8 cellular contexts compared by ENCODE assay signal in the genomic region with DNA sequence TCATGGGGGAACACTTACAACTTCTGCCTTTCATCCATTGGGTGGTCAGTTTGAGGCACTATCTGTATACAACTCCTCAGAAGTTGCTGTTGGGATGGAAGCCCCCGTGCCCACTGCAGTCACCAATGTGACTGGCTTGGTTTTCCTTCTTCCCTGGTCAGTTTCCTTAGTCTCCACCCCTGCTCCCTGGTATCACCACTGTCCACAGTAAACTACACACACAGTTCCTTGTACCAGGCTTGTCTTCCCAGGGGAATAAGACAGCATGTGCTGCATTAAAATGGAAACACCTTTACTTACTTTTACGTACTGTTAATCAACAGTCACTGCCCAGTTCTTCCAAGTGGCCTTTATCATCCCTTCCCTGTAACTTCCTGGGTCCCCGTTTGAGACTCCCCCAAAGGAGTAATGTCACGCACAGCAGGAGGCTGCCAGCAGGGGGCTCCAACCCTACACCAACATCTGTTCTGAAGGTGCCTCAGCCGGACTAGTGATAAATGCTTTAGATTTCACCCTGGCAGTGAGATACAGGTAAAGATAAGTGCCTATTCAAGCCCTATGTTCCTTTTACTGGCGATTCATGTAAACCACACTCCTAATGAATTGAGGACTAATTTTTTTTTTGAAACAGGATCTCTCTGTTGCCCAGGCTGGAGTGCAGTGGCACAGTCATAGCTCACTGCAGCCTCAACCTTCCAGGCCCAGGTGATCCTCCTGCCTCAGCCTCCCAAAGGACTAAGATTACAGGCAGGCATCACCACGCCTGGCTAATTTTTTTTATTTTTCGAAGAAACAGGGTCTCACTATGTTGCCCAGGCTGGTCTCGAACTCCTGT. TPM values are rescaled to one million over a fixed set of nuclear protein-coding genes. Genes with fewer than 3 reads are reported as not detected.
DNase-seq lines count a peak whose midpoint lies in the region; ATAC-seq and TF ChIP-seq lines count a peak whose summit lies in the region.

No MANE protein-coding gene starts in this region.

- no peak for DNase-seq in BJ (ENCODE audit: low read depth)
- DNase-seq in NT2/D1 (ENCODE audit: low read depth, low spot score): peak; percentile 1
- peak; percentile 85 for DNase-seq in activated CD8-positive, alpha-beta memory T cell treated with anti-CD3 and anti-CD28 coated beads, Interleukin-2, amount 50 U/mL, for 48 hours
- DNase-seq in natural killer cell treated with Interleukin-12 subunit alpha and Interleukin-12 subunit beta and Interleukin-15 and Interleukin-18, amount 100 ng/mL, for 72 hours (ENCODE audit: low spot score): peak; percentile 89
- DNase-seq in stimulated activated naive CD8-positive, alpha-beta T cell treated with anti-CD3 and anti-CD28 coated beads, Interleukin-15, Interleukin-2, amounts not matched to agents 100 U/mL and 50 U/mL, for 24 hours: peak; percentile 83

- CTCF ChIA-PET in BJ (lab: Yijun Ruan, JAX): interaction anchor here (0.8 to 1.6 kb wide), 5 partner anchors 9 to 75 kb away, joined by 3 to 7 read pairs (median 4); no protein-coding TSS in a partner anchor

- H3K4me3 ChIP-seq in BJ (ENCODE audit: low read depth, low read length): no peak overlapping the region
- H3K4me3 ChIP-seq in NT2/D1 (ENCODE audit: insufficient read length, low read depth): no peak overlapping the region

- no peaks in the 10 kb centered on the region for H3K36me3 Mint-ChIP-seq in natural killer cell treated with Interleukin-12 subunit alpha and Interleukin-12 subunit beta and Interleukin-15 and Interleukin-18, amount 100 ng/mL, for 72 hours

- peak; percentile 91 for TF ChIP-seq CTCF in BJ (IDR thresholded peaks at IDR 0.05; ENCODE audit: insufficient read depth, low read depth, low read length)

- peaks cover 6 to 10% of the 10 kb centered on the region in 2 donors for H3K4me1 Mint-ChIP-seq in natural killer cell treated with Interleukin-12 subunit alpha and Interleukin-12 subunit beta and Interleukin-15 and Interleukin-18, amount 100 ng/mL, for 72 hours (ENCODE audit: low read depth in 2 of 2)

- POLR2A ChIA-PET in BJ (lab: Charles Lee): no interaction called here

- no peaks in the 10 kb centered on the region for H3K36me3 ChIP-seq in BJ (ENCODE audit: control insufficient read depth, insufficient read depth, low read length)
- H3K36me3 ChIP-seq in NT2/D1 (ENCODE audit: insufficient read depth, insufficient read length, low read length): no peaks in the 10 kb centered on the region

- peak overlapping the region in 1 of 2 donors; percentile 15 for H3K27ac Mint-ChIP-seq in natural killer cell treated with Interleukin-12 subunit alpha and Interleukin-12 subunit beta and Interleukin-15 and Interleukin-18, amount 100 ng/mL, for 72 hours

- H3K9me3 Mint-ChIP-seq in natural killer cell treated with Interleukin-12 subunit alpha and Interleukin-12 subunit beta and Interleukin-15 and Interleukin-18, amount 100 ng/mL, for 72 hours: no peaks in the 10 kb centered on the region

- H3K27me3 Mint-ChIP-seq in natural killer cell treated with Interleukin-12 subunit alpha and Interleukin-12 subunit beta and Interleukin-15 and Interleukin-18, amount 100 ng/mL, for 72 hours: no peaks in the 10 kb centered on the region

- H3K4me1 ChIP-seq in NT2/D1 (ENCODE audit: insufficient read depth, insufficient read length): no peaks in the 10 kb centered on the region

- H3K4me3 Mint-ChIP-seq in natural killer cell treated with Interleukin-12 subunit alpha and Interleukin-12 subunit beta and Interleukin-15 and Interleukin-18, amount 100 ng/mL, for 72 hours: no peak overlapping the region

- ATAC-seq in GM21367 (IDR thresholded peaks at IDR 0.05; ENCODE audit: unreplicated experiment) (peak; percentile 62), esophagus mucosa (peak; percentile 66), GM21528 (IDR thresholded peaks at IDR 0.05; ENCODE audit: low FRiP score, unreplicated experiment) (no peak)
- peak; percentile 92 to 93 for ATAC-seq in natural killer cell treated with Interleukin-12 subunit alpha and Interleukin-12 subunit beta and Interleukin-15 and Interleukin-18, amount 100 ng/mL, for 72 hours
- ATAC-seq in stimulated activated naive CD8-positive, alpha-beta T cell treated with anti-CD3 and anti-CD28 coated beads, Interleukin-15, Interleukin-2, amounts not matched to agents 100 U/mL and 50 U/mL, for 24 hours: peak; percentile 85

- H3K9ac ChIP-seq in NT2/D1 (ENCODE audit: insufficient read length, low read depth): no peak overlapping the region

- H3K27me3 ChIP-seq in BJ (ENCODE audit: control insufficient read depth, insufficient read depth, low read length): peaks cover 1% of the 10 kb centered on the region; the same call in 1 of the 2 replicates
- H3K27me3 ChIP-seq in NT2/D1 (ENCODE audit: insufficient read depth, insufficient read length): no peaks in the 10 kb centered on the region

- H3K9me3 ChIP-seq in NT2/D1 (ENCODE audit: insufficient read depth, low read length): no peaks in the 10 kb centered on the region

RNA-seq across cellular contexts. Expression of a gene that starts 45.3 kb away (rescaled TPM):
- polyA plus RNA-seq in BJ (2011; rRNA removed): 0.04 and 0.06 TPM in 2 replicates
- not detected in 2 replicates for polyA minus RNA-seq in BJ (2011; rRNA and poly(A)+ RNA removed)
- 1.0 TPM for total RNA-seq in esophagus mucosa
- total RNA-seq in natural killer cell treated with Interleukin-12 subunit alpha and Interleukin-12 subunit beta and Interleukin-15 and Interleukin-18, amount 100 ng/mL, for 72 hours: 100 to 1,000 TPM; 147 to 383 TPM

Comparison
In these comparisons a context has a peak if more than half of its experiments do, and no peak if none do; other contexts are left out.
1. RNA of a gene that starts 45.3 kb away (total RNA-seq): 147 to 383 TPM in natural killer cell treated with Interleukin-12 subunit alpha and Interleukin-12 subunit beta and Interleukin-15 and Interleukin-18, amount 100 ng/mL, for 72 hours; 1.0 TPM in esophagus mucosa (single experiment); every median in the first group is over 10 times any median in the second.